18 cellular contexts compared by ENCODE assay signal in the genomic region with DNA sequence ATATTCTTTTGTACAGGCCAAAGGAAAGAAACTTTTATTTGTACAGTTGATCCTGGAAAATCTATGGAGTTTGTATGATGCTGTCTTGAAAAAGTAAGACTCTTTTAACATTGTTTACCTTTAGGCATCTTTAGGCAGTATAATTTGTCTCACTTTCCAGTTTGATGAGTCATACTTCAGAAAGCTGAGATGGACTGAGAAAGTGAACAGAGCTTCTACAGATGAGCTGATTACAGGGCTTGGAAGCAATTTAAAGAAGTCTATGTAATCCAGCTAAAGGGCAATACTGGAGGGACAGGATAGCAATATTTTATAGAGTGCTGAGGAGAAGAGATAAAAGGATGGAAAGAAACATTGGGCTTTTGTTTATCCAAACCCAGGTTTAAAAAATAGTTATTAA.
A peak's percentile ranks its signal among the peaks of the same experiment; 100 is the strongest.
DNase-seq lines count a peak whose midpoint lies in the region; ATAC-seq and TF ChIP-seq lines count a peak whose summit lies in the region.
"Had no signal": no experiment of that assay in that cellular context is flagged by ENCODE, and none has a peak within 500 bp of the region (broad histone marks: within the 10 kb centered on the region; RNA-seq: fewer than 3 reads in every experiment).

No MANE protein-coding gene starts in this region.

- no peaks in the 10 kb centered on the region for H3K9me3 Mint-ChIP-seq in activated T-helper 1 cell treated with anti-CD3 and anti-CD28 coated beads, Interleukin-12 subunit alpha, Interleukin-12 subunit beta, Interleukin-2, Interleukin-4 antibody, amounts not matched to agents 30 ng/mL and 10 ng/mL and 1 ng/mL, durations not matched to agents 14 hours and 24 hours and 36 hours
- H3K9me3 Mint-ChIP-seq: activated CD8-positive, alpha-beta T cell treated with anti-CD3 and anti-CD28 coated beads for 36 hours; activated T-cell treated with anti-CD3 and anti-CD28 coated beads, Interleukin-2, amount 50 U/mL, for 72 hours had no signal

- intact Hi-C loops in activated T-helper 1 cell treated with anti-CD3 and anti-CD28 coated beads, Interleukin-12 subunit alpha, Interleukin-12 subunit beta, Interleukin-2, Interleukin-4 antibody, amounts not matched to agents 30 ng/mL and 10 ng/mL and 1 ng/mL, durations not matched to agents 14 hours and 24 hours and 36 hours (cut with micrococcal nuclease), result no loop called here

- no peak overlapping the region for H3K27ac Mint-ChIP-seq in activated T-helper 1 cell treated with anti-CD3 and anti-CD28 coated beads, Interleukin-12 subunit alpha, Interleukin-12 subunit beta, Interleukin-2, Interleukin-4 antibody, amounts not matched to agents 30 ng/mL and 10 ng/mL and 1 ng/mL, durations not matched to agents 14 hours and 24 hours and 36 hours
- H3K27ac Mint-ChIP-seq: activated CD8-positive, alpha-beta T cell treated with anti-CD3 and anti-CD28 coated beads for 36 hours; activated T-cell treated with anti-CD3 and anti-CD28 coated beads, Interleukin-2, amount 50 U/mL, for 72 hours; CD4-positive, CD25-positive, alpha-beta regulatory T cell had no signal

- no peak for TF ChIP-seq CTCF in fibroblast of pulmonary artery (IDR thresholded peaks at IDR 0.05; ENCODE audit: low read length, missing control alignments)

- no peak for ATAC-seq in GM21515 (IDR thresholded peaks at IDR 0.05; ENCODE audit: unreplicated experiment)
- ATAC-seq: activated CD8-positive, alpha-beta T cell treated with anti-CD3 and anti-CD28 coated beads for 36 hours; activated T-cell treated with anti-CD3 and anti-CD28 coated beads, Interleukin-2, amount 50 U/mL, for 72 hours had no signal

- H3K36me3 Mint-ChIP-seq in activated T-helper 1 cell treated with anti-CD3 and anti-CD28 coated beads, Interleukin-12 subunit alpha, Interleukin-12 subunit beta, Interleukin-2, Interleukin-4 antibody, amounts not matched to agents 30 ng/mL and 10 ng/mL and 1 ng/mL, durations not matched to agents 14 hours and 24 hours and 36 hours (ENCODE audit: low read depth), result no peaks in the 10 kb centered on the region
- H3K36me3 Mint-ChIP-seq: CD4-positive, CD25-positive, alpha-beta regulatory T cell had no signal

- no peak overlapping the region for H3K4me3 ChIP-seq in fibroblast of pulmonary artery (replicated peaks; ENCODE audit: low read depth, low read length)
- H3K4me3 ChIP-seq: adrenal gland, right atrium auricular region had no signal

- H3K4me3 Mint-ChIP-seq in activated T-helper 1 cell treated with anti-CD3 and anti-CD28 coated beads, Interleukin-12 subunit alpha, Interleukin-12 subunit beta, Interleukin-2, Interleukin-4 antibody, amounts not matched to agents 30 ng/mL and 10 ng/mL and 1 ng/mL, durations not matched to agents 14 hours and 24 hours and 36 hours, result no peak overlapping the region
- H3K4me3 Mint-ChIP-seq: activated CD8-positive, alpha-beta T cell treated with anti-CD3 and anti-CD28 coated beads for 36 hours; activated T-cell treated with anti-CD3 and anti-CD28 coated beads, Interleukin-2, amount 50 U/mL, for 72 hours; CD4-positive, CD25-positive, alpha-beta regulatory T cell had no signal

- no peaks in the 10 kb centered on the region for H3K4me1 Mint-ChIP-seq in activated T-helper 1 cell treated with anti-CD3 and anti-CD28 coated beads, Interleukin-12 subunit alpha, Interleukin-12 subunit beta, Interleukin-2, Interleukin-4 antibody, amounts not matched to agents 30 ng/mL and 10 ng/mL and 1 ng/mL, durations not matched to agents 14 hours and 24 hours and 36 hours (ENCODE audit: low read depth)
- H3K4me1 Mint-ChIP-seq: CD4-positive, CD25-positive, alpha-beta regulatory T cell had no signal

- H3K27me3 Mint-ChIP-seq in activated T-helper 1 cell treated with anti-CD3 and anti-CD28 coated beads, Interleukin-12 subunit alpha, Interleukin-12 subunit beta, Interleukin-2, Interleukin-4 antibody, amounts not matched to agents 30 ng/mL and 10 ng/mL and 1 ng/mL, durations not matched to agents 14 hours and 24 hours and 36 hours (ENCODE audit: insufficient read depth), result peaks cover 5% of the 10 kb centered on the region

- DNase-seq in A172 (ENCODE audit: low spot score) (peak; percentile 40), HT-29 (ENCODE audit: low spot score) (peak; percentile 68), SW480 (ENCODE audit: low spot score) (peak; percentile 25), fibroblast of pulmonary artery (ENCODE audit: low read depth) (peak; percentile 11), GOT3 (lab: John Stamatoyannopoulos, UW) (no peak), NCI-H2107 treated with DMSO at 0.1 percent for 48 hours (lab: John Stamatoyannopoulos, UW; ENCODE audit: unreplicated experiment) (no peak)
- no peak for DNase-seq in activated T-helper 1 cell treated with anti-CD3 and anti-CD28 coated beads, Interleukin-12 subunit alpha, Interleukin-12 subunit beta, Interleukin-2, Interleukin-4 antibody, amounts not matched to agents 30 ng/mL and 10 ng/mL and 1 ng/mL, durations not matched to agents 14 hours and 24 hours and 36 hours (ENCODE audit: low spot score)
- DNase-seq: activated CD8-positive, alpha-beta T cell treated with anti-CD3 and anti-CD28 coated beads for 36 hours; activated T-cell treated with anti-CD3 and anti-CD28 coated beads, Interleukin-2, amount 50 U/mL, for 72 hours; adrenal gland; CD4-positive, CD25-positive, alpha-beta regulatory T cell; GDM1; head of caudate nucleus; islet precursor cell; NCI-H187; NCI-H524 had no signal

Comparison
In these comparisons a context has a peak if more than half of its experiments do, and no peak if none do; other contexts are left out.
1. DNase-seq: peak in A172 (single experiment), HT-29 (single experiment), SW480 (single experiment) and fibroblast of pulmonary artery (single experiment); none in GOT3 (single experiment), NCI-H2107 treated with DMSO at 0.1 percent for 48 hours (single experiment) and activated T-helper 1 cell treated with anti-CD3 and anti-CD28 coated beads, Interleukin-12 subunit alpha, Interleukin-12 subunit beta, Interleukin-2, Interleukin-4 antibody, amounts not matched to agents 30 ng/mL and 10 ng/mL and 1 ng/mL, durations not matched to agents 14 hours and 24 hours and 36 hours (single experiment).